ENCODE assay signal across 1 cellular context in genomic region chr22:19731361-19731725, GRCh38.
TF ChIP-seq lines count a peak whose summit lies in the region.

No MANE protein-coding gene starts in this region.

TF ChIP-seq in GM23338, 12 proteins besides CTCF, POLR2A, EP300 and RAD21:
- TF ChIP-seq CREB1 (CRISPR knock-in tag; IDR thresholded peaks at IDR 0.05; ENCODE audit: low read depth) (no peak), EZH2phosphoT487 (IDR thresholded peaks at IDR 0.05; ENCODE audit: unreplicated experiment) (no peak), EZH2 (IDR thresholded peaks at IDR 0.05; ENCODE audit: low read depth, unreplicated experiment) (no peak), NANOG (IDR thresholded peaks at IDR 0.05; ENCODE audit: borderline replicate concordance) (no peak), REST (IDR thresholded peaks at IDR 0.05; ENCODE audit: unreplicated experiment) (no peak), JUNB (IDR thresholded peaks at IDR 0.05; ENCODE audit: unreplicated experiment) (no peak), ZNF114 (CRISPR knock-in tag; IDR thresholded peaks at IDR 0.05) (no peak), POLR2AphosphoS5 (IDR thresholded peaks at IDR 0.05; ENCODE audit: low read depth) (no peak), ETS1 (IDR thresholded peaks at IDR 0.05) (no peak), ZNF462 (CRISPR knock-in tag; IDR thresholded peaks at IDR 0.05) (no peak), ZNF331 (CRISPR knock-in tag; IDR thresholded peaks at IDR 0.05; ENCODE audit: low read depth) (no peak), STAT1 (IDR thresholded peaks at IDR 0.05; ENCODE audit: unreplicated experiment) (no peak)
TF ChIP-seq in GM23338: peak in this region for 0.
